Comparison of ENCODE assay signal across 28 cellular contexts in genomic region chr3:48356419-48356818, GRCh38. TPM values are rescaled to one million over a fixed set of nuclear protein-coding genes. Genes with fewer than 3 reads are reported as not detected.
"Had no signal": no experiment of that assay in that cellular context is flagged by ENCODE, and none has a peak within 500 bp of the region (broad histone marks: within the 10 kb centered on the region; RNA-seq: fewer than 3 reads in every experiment).

No MANE protein-coding gene starts in this region.

- H3K4me1 Mint-ChIP-seq: activated CD4-positive, alpha-beta T cell treated with anti-CD3 and anti-CD28 coated beads, Interleukin-2, amount 10 ng/mL, durations not matched to agents 7 days and 5 days; activated naive CD8-positive, alpha-beta T cell treated with anti-CD3 and anti-CD28 coated beads, Interleukin-2, amount 50 U/mL, for 24 hours; central memory CD8-positive, alpha-beta T cell had no signal

- DNase-seq: activated CD4-positive, alpha-beta memory T cell treated with anti-CD3 and anti-CD28 coated beads for 36 hours; activated CD4-positive, alpha-beta T cell treated with anti-CD3 and anti-CD28 coated beads, Interleukin-2, amount 10 ng/mL, durations not matched to agents 7 days and 5 days; activated CD4-positive, CD25-positive, alpha-beta regulatory T cell; activated CD8-positive, alpha-beta memory T cell treated with anti-CD3 and anti-CD28 coated beads for 24 hours; activated effector memory CD4-positive, alpha-beta T cell treated with anti-CD3 and anti-CD28 coated beads, Interleukin-2, amount 50 U/mL, for 16 hours; activated naive CD4-positive, alpha-beta T cell treated with Interleukin-2 at 50 U/mL for 16 hours; activated naive CD8-positive, alpha-beta T cell treated with anti-CD3 and anti-CD28 coated beads, Interleukin-2, amount 50 U/mL, for 24 hours; activated T-cell treated with anti-CD3 and anti-CD28 coated beads, Interleukin-2, amount 50 U/mL, for 4 hours; amygdala; MG63; NCI-H1105; NCI-H1436; NCI-H1694 treated with DMSO at 0.1 percent for 48 hours; NCI-H2081; NCI-H446; NCI-H524; NCI-H82; RPMI8226 had no signal

- H3K27ac Mint-ChIP-seq: activated CD4-positive, alpha-beta memory T cell treated with anti-CD3 and anti-CD28 coated beads for 36 hours; activated CD4-positive, alpha-beta T cell treated with anti-CD3 and anti-CD28 coated beads, Interleukin-2, amount 10 ng/mL, durations not matched to agents 7 days and 5 days; activated naive CD4-positive, alpha-beta T cell treated with anti-CD3 and anti-CD28 coated beads, Interleukin-2, amount 50 U/mL, for 72 hours; activated naive CD8-positive, alpha-beta T cell treated with anti-CD3 and anti-CD28 coated beads, Interleukin-2, amount 50 U/mL, for 24 hours; brain; T-helper 1 cell treated with Interleukin-12 subunit alpha and Interleukin-12 subunit beta and Interleukin-4 antibody, amounts not matched to agents 30 μg/mL and 1 μg/mL, for 36 hours had no signal

- H3K36me3 Mint-ChIP-seq: brain had no signal

- H3K4me1 ChIP-seq: SJSA1 had no signal

- H3K27ac ChIP-seq: SJSA1 had no signal

- H3K36me3 ChIP-seq: MG63, SJSA1 had no signal

- H3K9me3 ChIP-seq: MG63, SJSA1 had no signal

- H3K27me3 ChIP-seq: MG63 had no signal

- H3K4me3 Mint-ChIP-seq: activated CD4-positive, alpha-beta memory T cell treated with anti-CD3 and anti-CD28 coated beads for 36 hours; activated CD4-positive, alpha-beta T cell treated with anti-CD3 and anti-CD28 coated beads, Interleukin-2, amount 10 ng/mL, durations not matched to agents 7 days and 5 days; activated naive CD8-positive, alpha-beta T cell treated with anti-CD3 and anti-CD28 coated beads, Interleukin-2, amount 50 U/mL, for 24 hours; activated T-cell treated with anti-CD3 and anti-CD28 coated beads, Interleukin-2, amount 50 U/mL, for 4 hours; brain; central memory CD8-positive, alpha-beta T cell; T-helper 1 cell treated with Interleukin-12 subunit alpha and Interleukin-12 subunit beta and Interleukin-4 antibody, amounts not matched to agents 30 μg/mL and 1 μg/mL, for 36 hours had no signal

- H3K4me3 ChIP-seq: MG63, SJSA1 had no signal

- ATAC-seq: activated naive CD4-positive, alpha-beta T cell treated with anti-CD3 and anti-CD28 coated beads, Interleukin-2, amount 50 U/mL, for 72 hours; activated naive CD8-positive, alpha-beta T cell treated with anti-CD3 and anti-CD28 coated beads, Interleukin-2, amount 50 U/mL, for 24 hours; activated T-cell treated with anti-CD3 and anti-CD28 coated beads, Interleukin-2, amount 50 U/mL, for 4 hours; Panc1; Right ventricle myocardium inferior; SK-N-SH treated with all-trans-retinoic acid at 6 μM for 48 hours had no signal

RNA-seq across cellular contexts. Expression of gene FBXW12, which starts 15.6 kb away (rescaled TPM):
- total RNA-seq: activated CD4-positive, alpha-beta memory T cell treated with anti-CD3 and anti-CD28 coated beads for 36 hours; activated CD4-positive, alpha-beta T cell treated with anti-CD3 and anti-CD28 coated beads, Interleukin-2, amount 10 ng/mL, durations not matched to agents 7 days and 5 days; activated naive CD4-positive, alpha-beta T cell treated with anti-CD3 and anti-CD28 coated beads, Interleukin-2, amount 50 U/mL, for 72 hours; activated T-cell treated with anti-CD3 and anti-CD28 coated beads, Interleukin-2, amount 50 U/mL, for 4 hours; astrocyte; Right ventricle myocardium inferior; SJSA1 had no signal

RNA-seq across cellular contexts. Expression of gene SPINK8, which starts 23.0 kb away (rescaled TPM):
- total RNA-seq: activated CD4-positive, alpha-beta memory T cell treated with anti-CD3 and anti-CD28 coated beads for 36 hours; activated CD4-positive, alpha-beta T cell treated with anti-CD3 and anti-CD28 coated beads, Interleukin-2, amount 10 ng/mL, durations not matched to agents 7 days and 5 days; activated naive CD4-positive, alpha-beta T cell treated with anti-CD3 and anti-CD28 coated beads, Interleukin-2, amount 50 U/mL, for 72 hours; activated T-cell treated with anti-CD3 and anti-CD28 coated beads, Interleukin-2, amount 50 U/mL, for 4 hours; astrocyte; OCI-LY7; Right ventricle myocardium inferior; SJSA1 had no signal
